Comparison of ENCODE assay signal across 13 cellular contexts in genomic region chr5:172078726-172079345, GRCh38.
DNase-seq lines count a peak whose midpoint lies in the region; ATAC-seq and TF ChIP-seq lines count a peak whose summit lies in the region.
"Had no signal": no experiment of that assay in that cellular context is flagged by ENCODE, and none has a peak within 500 bp of the region (broad histone marks: within the 10 kb centered on the region; RNA-seq: fewer than 3 reads in every experiment).

No MANE protein-coding gene starts in this region.

- peaks cover 0 to 2% of the 10 kb centered on the region in 2 donors for H3K9me3 Mint-ChIP-seq in activated T-cell treated with anti-CD3 and anti-CD28 coated beads, Interleukin-2, amount 50 U/mL, for 72 hours
- no peaks in the 10 kb centered on the region for H3K9me3 Mint-ChIP-seq in activated CD4-positive, alpha-beta memory T cell treated with anti-CD3 and anti-CD28 coated beads for 36 hours

- H3K4me1 Mint-ChIP-seq in activated T-cell treated with anti-CD3 and anti-CD28 coated beads, Interleukin-2, amount 50 U/mL, for 72 hours (ENCODE audit: low read depth): peaks cover 14% of the 10 kb centered on the region
- peaks cover 13% of the 10 kb centered on the region for H3K4me1 Mint-ChIP-seq in activated CD4-positive, alpha-beta memory T cell treated with anti-CD3 and anti-CD28 coated beads for 36 hours (ENCODE audit: low read depth)

- CTCF ChIA-PET in activated CD4-positive, alpha-beta memory T cell treated with anti-CD3 and anti-CD28 coated beads for 36 hours (lab: Charles Lee): interaction anchor here (0.6 to 2.2 kb wide), 3 partner anchors 9 to 395 kb away, joined by 3 to 6 read pairs (median 5); no protein-coding TSS in a partner anchor

- H3K4me3 ChIP-seq in thyroid gland (replicated peaks in 1 of 3): no peak overlapping the region
- H3K4me3 ChIP-seq: SK-N-MC had no signal

- TF ChIP-seq CTCF in thyroid gland (IDR thresholded peaks at IDR 0.05): no peak

- POLR2A ChIA-PET in activated CD4-positive, alpha-beta memory T cell treated with anti-CD3 and anti-CD28 coated beads for 36 hours (lab: Charles Lee): no interaction called here

- H3K27ac ChIP-seq in thyroid gland: no peak overlapping the region
- H3K27ac ChIP-seq: SK-N-MC had no signal

- H3K27ac Mint-ChIP-seq in activated T-cell treated with anti-CD3 and anti-CD28 coated beads, Interleukin-2, amount 50 U/mL, for 72 hours: peak overlapping the region; percentile 89
- peak overlapping the region; percentile 70 for H3K27ac Mint-ChIP-seq in activated CD4-positive, alpha-beta memory T cell treated with anti-CD3 and anti-CD28 coated beads for 36 hours

- WGBS in thyroid gland, 2 donors: 51 to 54% methylated on average over 8 of the region's 8 CpGs

- no peaks in the 10 kb centered on the region for H3K9me3 ChIP-seq in thyroid gland
- H3K9me3 ChIP-seq: BE2C had no signal

- ATAC-seq in activated T-cell treated with anti-CD3 and anti-CD28 coated beads, Interleukin-2, amount 50 U/mL, for 72 hours (replicated peaks in 1 of 2): peak; percentile 17 to 42
- ATAC-seq in left ventricle myocardium superior (peak; percentile 84), HG02678 (IDR thresholded peaks at IDR 0.05; ENCODE audit: unreplicated experiment) (no peak), GM21786 (IDR thresholded peaks at IDR 0.05; ENCODE audit: unreplicated experiment) (no peak)

- H3K4me3 Mint-ChIP-seq in activated T-cell treated with anti-CD3 and anti-CD28 coated beads, Interleukin-2, amount 50 U/mL, for 72 hours: no peak overlapping the region
- H3K4me3 Mint-ChIP-seq in activated CD4-positive, alpha-beta memory T cell treated with anti-CD3 and anti-CD28 coated beads for 36 hours: no peak overlapping the region

- intact Hi-C loops in activated CD4-positive, alpha-beta memory T cell treated with anti-CD3 and anti-CD28 coated beads for 36 hours (cut with micrococcal nuclease): no loop called here
- intact Hi-C loops in left ventricle myocardium superior (cut with micrococcal nuclease) (no loop called here), thyroid gland (cut with DNase I) (no loop called here)

- peaks cover 0 to 3% of the 10 kb centered on the region in 2 donors for H3K36me3 ChIP-seq in thyroid gland
- H3K36me3 ChIP-seq: BE2C had no signal

- DNase-seq in activated T-cell treated with anti-CD3 and anti-CD28 coated beads, Interleukin-2, amount 50 U/mL, for 72 hours: no peak
- no peak for DNase-seq in activated T-cell treated with anti-CD3 and anti-CD28 coated beads, Interleukin-2, amount 50 U/mL, for 1 hour
- DNase-seq in activated CD4-positive, alpha-beta memory T cell treated with anti-CD3 and anti-CD28 coated beads for 36 hours: no peak
- DNase-seq in left ventricle myocardium superior (peak; percentile 58), thyroid gland (peak; percentile 78 to 80), NCI-H1092 treated with DMSO at 0.1 percent for 48 hours (lab: John Stamatoyannopoulos, UW) (no peak)
- DNase-seq: activated gamma-delta T cell, BE2C, GOT3, NCI-H2171 had no signal

- no peaks in the 10 kb centered on the region for H3K27me3 ChIP-seq in thyroid gland
- H3K27me3 ChIP-seq: BE2C had no signal

- H3K36me3 Mint-ChIP-seq in activated T-cell treated with anti-CD3 and anti-CD28 coated beads, Interleukin-2, amount 50 U/mL, for 72 hours (ENCODE audit: insufficient read depth in 2 of 2): peaks cover 20 to 40% of the 10 kb centered on the region in 2 donors
- peaks cover 46% of the 10 kb centered on the region for H3K36me3 Mint-ChIP-seq in activated CD4-positive, alpha-beta memory T cell treated with anti-CD3 and anti-CD28 coated beads for 36 hours

- H3K27me3 Mint-ChIP-seq in activated T-cell treated with anti-CD3 and anti-CD28 coated beads, Interleukin-2, amount 50 U/mL, for 72 hours (ENCODE audit: low read depth): no peaks in the 10 kb centered on the region
- H3K27me3 Mint-ChIP-seq in activated CD4-positive, alpha-beta memory T cell treated with anti-CD3 and anti-CD28 coated beads for 36 hours: no peaks in the 10 kb centered on the region

- H3K4me1 ChIP-seq in thyroid gland: peaks cover 0 to 8% of the 10 kb centered on the region in 2 donors
- H3K4me1 ChIP-seq: BE2C had no signal

- TF ChIP-seq POLR2A in thyroid gland (IDR thresholded peaks at IDR 0.05): no peak

Comparison
In these comparisons a context has a peak if more than half of its experiments do, and no peak if none do; other contexts are left out.
1. ATAC-seq: peak in activated T-cell treated with anti-CD3 and anti-CD28 coated beads, Interleukin-2, amount 50 U/mL, for 72 hours (2 of 2) and left ventricle myocardium superior (single experiment); none in HG02678 (single experiment) and GM21786 (single experiment).
2. DNase-seq: peak in left ventricle myocardium superior (single experiment) and thyroid gland (2 of 2); none in activated T-cell treated with anti-CD3 and anti-CD28 coated beads, Interleukin-2, amount 50 U/mL, for 72 hours (0 of 2), activated T-cell treated with anti-CD3 and anti-CD28 coated beads, Interleukin-2, amount 50 U/mL, for 1 hour (single experiment), activated CD4-positive, alpha-beta memory T cell treated with anti-CD3 and anti-CD28 coated beads for 36 hours (single experiment) and NCI-H1092 treated with DMSO at 0.1 percent for 48 hours (single experiment).